In the genomic region with DNA sequence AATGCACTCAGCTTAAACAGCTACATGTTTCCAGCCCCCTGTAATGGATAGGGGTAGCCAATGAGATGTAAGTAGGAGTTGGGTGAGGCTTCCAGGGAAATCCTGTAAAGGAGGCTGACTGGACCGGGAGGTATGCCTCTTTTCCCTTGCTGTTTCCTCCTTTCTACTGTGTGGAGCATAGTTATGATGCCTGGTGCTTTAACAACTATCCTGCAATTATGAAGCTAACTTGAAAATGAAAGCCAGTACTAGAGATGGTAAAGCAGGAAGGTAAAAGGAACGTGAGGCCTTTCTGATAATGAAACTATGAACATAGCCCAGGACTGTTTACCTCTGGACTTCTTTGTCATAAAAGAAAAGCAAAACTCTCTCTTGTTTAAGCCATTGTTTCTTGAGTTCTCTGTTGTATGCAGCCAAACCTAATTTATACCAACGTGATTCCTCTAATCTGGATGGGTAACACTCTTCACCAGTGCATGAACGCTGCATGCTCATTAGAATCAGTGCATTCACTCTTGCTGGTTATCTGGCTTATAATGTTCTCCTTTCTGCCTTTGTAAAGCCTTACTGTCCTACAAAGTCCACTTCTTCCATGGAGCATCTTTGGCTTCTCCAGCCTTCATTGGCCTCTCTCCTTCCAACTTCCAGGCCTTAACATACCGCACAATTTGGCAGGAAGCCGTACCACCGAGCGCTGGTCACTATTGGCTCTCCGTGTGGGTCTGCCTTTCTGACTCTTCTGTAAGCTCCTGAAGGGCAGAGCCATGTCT, we compare ENCODE assay signal across 15 cellular contexts. TPM values are rescaled to one million over a fixed set of nuclear protein-coding genes. Genes with fewer than 3 reads are reported as not detected.
DNase-seq lines count a peak whose midpoint lies in the region; ATAC-seq, FAIRE-seq and TF ChIP-seq lines count a peak whose summit lies in the region.
"Had no signal": no experiment of that assay in that cellular context is flagged by ENCODE, and none has a peak within 500 bp of the region (broad histone marks: within the 10 kb centered on the region; RNA-seq: fewer than 3 reads in every experiment).

No MANE protein-coding gene starts in this region.

- H4K20me1 ChIP-seq in astrocyte (ENCODE audit: insufficient read depth, low read length) = no peaks in the 10 kb centered on the region
- H4K20me1 ChIP-seq: BLaER1 had no signal

- H3K4me3 ChIP-seq in astrocyte (ENCODE audit: insufficient read depth, low read depth, low read length) = no peak overlapping the region
- H3K4me3 ChIP-seq: BLaER1, SK-N-MC had no signal

- no peaks in the 10 kb centered on the region for H3K27me3 ChIP-seq in astrocyte (ENCODE audit: insufficient read depth, low read length)
- H3K27me3 ChIP-seq: BLaER1, brain microvascular endothelial cell had no signal

- no peak for TF ChIP-seq CTCF in astrocyte (IDR thresholded peaks at IDR 0.05; ENCODE audit: insufficient read depth, low read depth, low read length)

- no peaks in the 10 kb centered on the region for H3K36me3 Mint-ChIP-seq in astrocyte (ENCODE audit: low read depth, unreplicated experiment)
- H3K36me3 Mint-ChIP-seq in activated naive CD4-positive, alpha-beta T cell treated with anti-CD3 and anti-CD28 coated beads, Interleukin-2, amount 50 U/mL, for 72 hours = no peaks in the 10 kb centered on the region

- peak overlapping the region; percentile 30 for H3K4me2 ChIP-seq in astrocyte (ENCODE audit: low read length)
- H3K4me2 ChIP-seq: BLaER1 had no signal

- no peaks in the 10 kb centered on the region for H3K9me3 ChIP-seq in astrocyte (ENCODE audit: insufficient read depth, low read depth, low read length)
- H3K9me3 ChIP-seq: BLaER1 had no signal

- no peaks in the 10 kb centered on the region for H3K79me2 ChIP-seq in astrocyte (ENCODE audit: insufficient read depth, low read length)

- H3K36me3 ChIP-seq in astrocyte (ENCODE audit: insufficient read depth, low read length) = no peaks in the 10 kb centered on the region
- H3K36me3 ChIP-seq: BLaER1, brain microvascular endothelial cell had no signal

- no peak overlapping the region for H3K27ac ChIP-seq in astrocyte (ENCODE audit: low read depth, low read length)
- H3K27ac ChIP-seq: BLaER1, brain microvascular endothelial cell, SK-N-MC had no signal

- peaks cover 3% of the 10 kb centered on the region for H3K9me3 Mint-ChIP-seq in astrocyte (ENCODE audit: unreplicated experiment)
- no peaks in the 10 kb centered on the region for H3K9me3 Mint-ChIP-seq in activated naive CD4-positive, alpha-beta T cell treated with anti-CD3 and anti-CD28 coated beads, Interleukin-2, amount 50 U/mL, for 72 hours
- H3K9me3 Mint-ChIP-seq: neural crest cell had no signal

- FAIRE-seq in astrocyte (lab: Jason Lieb, UNC) = no peak

- H3K4me3 Mint-ChIP-seq in astrocyte (ENCODE audit: unreplicated experiment) = no peak overlapping the region
- H3K4me3 Mint-ChIP-seq: neural crest cell had no signal

- H3K4me1 Mint-ChIP-seq in astrocyte (ENCODE audit: low read depth, unreplicated experiment) = peaks cover 6% of the 10 kb centered on the region
- H3K4me1 Mint-ChIP-seq: neural crest cell had no signal

- DNase-seq in ELR (ENCODE audit: low read depth) (peak; percentile 67), astrocyte (ENCODE audit: low read depth) (peak; percentile 25), kidney tubule cell (ENCODE audit: low spot score) (peak; percentile 42), SKM-1 treated with dmso at 0.1 percent for 144 hours (lab: John Stamatoyannopoulos, UW; ENCODE audit: unreplicated experiment) (no peak)
- DNase-seq in activated naive CD4-positive, alpha-beta T cell treated with anti-CD3 and anti-CD28 coated beads, Interleukin-2, amount 50 U/mL, for 72 hours (ENCODE audit: low spot score in 2 of 2) = no peak
- DNase-seq: activated CD4-positive, alpha-beta T cell treated with anti-CD3 and anti-CD28 coated beads for 4 hours; brain microvascular endothelial cell; NCI-H1417; NCI-H748 treated with DMSO at 0.1 percent for 48 hours had no signal

- no peak overlapping the region for H3K27ac Mint-ChIP-seq in astrocyte (ENCODE audit: unreplicated experiment)
- no peak overlapping the region for H3K27ac Mint-ChIP-seq in activated naive CD4-positive, alpha-beta T cell treated with anti-CD3 and anti-CD28 coated beads, Interleukin-2, amount 50 U/mL, for 72 hours

- H3K4me1 ChIP-seq in astrocyte (ENCODE audit: insufficient read depth, low read length) = no peaks in the 10 kb centered on the region
- H3K4me1 ChIP-seq: BLaER1 had no signal

- no peak overlapping the region for H3K9ac ChIP-seq in astrocyte (ENCODE audit: low read length)
- H3K9ac ChIP-seq: BLaER1 had no signal

- no peaks in the 10 kb centered on the region for H3K27me3 Mint-ChIP-seq in astrocyte (ENCODE audit: low read depth, unreplicated experiment)

- peak overlapping the region; percentile 49 for H2AFZ ChIP-seq in astrocyte (ENCODE audit: low read depth, low read length)

- ATAC-seq in HG02763 (IDR thresholded peaks at IDR 0.05; ENCODE audit: unreplicated experiment) (peak; percentile 64), GM21737 (IDR thresholded peaks at IDR 0.05; ENCODE audit: unreplicated experiment) (no peak), HG03095 (IDR thresholded peaks at IDR 0.05; ENCODE audit: unreplicated experiment) (no peak)
- ATAC-seq in activated naive CD4-positive, alpha-beta T cell treated with anti-CD3 and anti-CD28 coated beads, Interleukin-2, amount 50 U/mL, for 72 hours = no peak

RNA-seq across cellular contexts. Expression of gene ARHGEF28, which starts 8.3 kb away (rescaled TPM):
- 8.1 and 8.5 TPM in 2 replicates for total RNA-seq in astrocyte
- total RNA-seq in activated naive CD4-positive, alpha-beta T cell treated with anti-CD3 and anti-CD28 coated beads, Interleukin-2, amount 50 U/mL, for 72 hours = under 1 TPM in 1 of 2 donors, not detected in 1; 0.05 TPM

RNA-seq across cellular contexts. Expression of gene UTP15, which starts 52.2 kb away (rescaled TPM):
- total RNA-seq in astrocyte = 23.7 and 25.6 TPM in 2 replicates
- 10 to 100 TPM; 25.7 to 44.8 TPM for total RNA-seq in activated naive CD4-positive, alpha-beta T cell treated with anti-CD3 and anti-CD28 coated beads, Interleukin-2, amount 50 U/mL, for 72 hours

RNA-seq across cellular contexts. Expression of gene ANKRA2, which starts 52.3 kb away (rescaled TPM):
- 12.7 and 15.7 TPM in 2 replicates for total RNA-seq in astrocyte
- 10 to 100 TPM; 21.1 to 39.9 TPM for total RNA-seq in activated naive CD4-positive, alpha-beta T cell treated with anti-CD3 and anti-CD28 coated beads, Interleukin-2, amount 50 U/mL, for 72 hours

Comparison
In these comparisons a context has a peak if more than half of its experiments do, and no peak if none do; other contexts are left out.
1. DNase-seq: peak in ELR (single experiment), astrocyte (single experiment) and kidney tubule cell (single experiment); none in activated naive CD4-positive, alpha-beta T cell treated with anti-CD3 and anti-CD28 coated beads, Interleukin-2, amount 50 U/mL, for 72 hours (0 of 2) and SKM-1 treated with dmso at 0.1 percent for 144 hours (single experiment).